ENCODE assay signal across 8 cellular contexts in the genomic region with DNA sequence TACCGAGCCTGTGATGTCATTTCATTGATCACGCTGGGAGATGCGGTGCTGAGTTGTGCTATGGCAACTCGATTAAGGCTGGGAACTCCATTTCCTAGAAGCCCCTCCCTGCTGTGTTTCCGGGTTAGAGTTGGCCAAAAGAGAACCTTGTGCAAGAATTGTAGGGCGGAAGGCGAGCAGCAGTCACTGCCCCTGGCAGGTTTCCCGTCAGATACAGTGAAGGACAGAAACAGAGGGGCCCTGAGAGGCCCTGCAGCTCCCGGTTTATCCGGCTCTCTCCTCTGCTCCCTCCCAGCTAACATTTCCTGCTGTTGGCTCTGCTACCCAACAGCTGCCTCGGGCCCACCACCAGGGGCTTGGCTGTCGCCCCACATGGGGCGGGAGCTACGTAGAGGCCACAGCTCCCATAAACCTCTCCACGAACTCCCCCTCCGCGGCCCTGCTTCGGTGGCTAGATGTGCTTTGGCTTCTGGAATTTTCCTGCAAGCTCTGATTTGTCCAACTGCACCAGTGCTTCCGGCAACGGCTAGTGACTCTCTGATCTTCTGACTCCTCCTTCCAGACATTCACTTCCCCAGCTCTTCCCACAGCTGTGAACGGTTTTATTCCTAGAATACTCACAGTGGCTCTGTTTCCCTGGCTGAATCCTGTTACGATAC.
A peak's percentile ranks its signal among the peaks of the same experiment; 100 is the strongest.
DNase-seq lines count a peak whose midpoint lies in the region; ATAC-seq and TF ChIP-seq lines count a peak whose summit lies in the region.

No MANE protein-coding gene starts in this region.

- peak; percentile 79 for ATAC-seq in thoracic aorta (ENCODE audit: insufficient number of reproducible peaks, low FRiP score, low read depth)

- H3K9me3 ChIP-seq in GM23248 (ENCODE audit: low read depth), result no peaks in the 10 kb centered on the region
- H3K9me3 ChIP-seq in thoracic aorta, result no peaks in the 10 kb centered on the region

- no peaks in the 10 kb centered on the region for H3K9me2 ChIP-seq in GM23248 (ENCODE audit: insufficient read depth)

- in situ Hi-C loops in GM23248 (cut with MboI), result no loop called here

- H3K4me2 ChIP-seq in GM23248 (ENCODE audit: unreplicated experiment), result peak overlapping the region; percentile 71

- peaks cover 8% of the 10 kb centered on the region for H3K4me1 ChIP-seq in GM23248 (ENCODE audit: insufficient read depth)
- no peaks in the 10 kb centered on the region for H3K4me1 ChIP-seq in thoracic aorta (ENCODE audit: control insufficient read depth in 1 of 2, low read depth in 2 of 2)

- peaks cover 12% of the 10 kb centered on the region; the same call in 1 of the 2 replicates for H3F3A ChIP-seq in GM23248 (ENCODE audit: insufficient read depth)

- H3K9ac ChIP-seq in GM23248, result peak overlapping the region; percentile 94

- TF ChIP-seq CTCF in thoracic aorta (IDR thresholded peaks at IDR 0.05), result no peak

- H3K4me3 ChIP-seq in GM23248, result peak overlapping the region; percentile 72
- peak overlapping the region; percentile 70 for H3K4me3 ChIP-seq in thoracic aorta

- peak overlapping the region; percentile 89 for H2AFZ ChIP-seq in GM23248

- DNase-seq in A172 (ENCODE audit: low spot score) (peak; percentile 71), GM23248 (peak; percentile 91), SIG-M5 treated with dmso at 0.1 percent for 504 hours (lab: John Stamatoyannopoulos, UW; ENCODE audit: unreplicated experiment) (peak; percentile 81), germinal center (ENCODE audit: low spot score) (peak; percentile 22), nucleus accumbens (lab: John Stamatoyannopoulos, UW) (peak in 54 of 56 donors; percentile 1 to 74 (median 38)), thoracic aorta (ENCODE audit: low spot score) (peak; percentile 50), NCI-H1436 (lab: John Stamatoyannopoulos, UW) (no peak)
- peak; percentile 31 for DNase-seq in activated naive CD4-positive, alpha-beta T cell treated with anti-CD3 and anti-CD28 coated beads, Interleukin-2, amount 50 U/mL, for 16 hours

- no peaks in the 10 kb centered on the region for H3K79me2 ChIP-seq in GM23248 (ENCODE audit: insufficient read depth)

- no peaks in the 10 kb centered on the region for H3K36me3 ChIP-seq in GM23248 (ENCODE audit: low read depth)
- no peaks in the 10 kb centered on the region for H3K36me3 ChIP-seq in thoracic aorta

- WGBS in GM23248 (ENCODE audit: low coverage in 1 of 2, low lambda C conversion rate in 2 of 2, missing lambda C conversion rate in 2 of 2), 2 experiments, result 1 to 3% methylated on average over 19 to 20 of the region's 22 CpGs

- H3K27me3 ChIP-seq in GM23248 (replicated peaks; ENCODE audit: insufficient read depth) (no peaks in the 10 kb centered on the region), thoracic aorta (replicated peaks; ENCODE audit: insufficient read depth) (no peaks in the 10 kb centered on the region)

- no peaks in the 10 kb centered on the region for H4K20me1 ChIP-seq in GM23248 (ENCODE audit: insufficient read depth)

- H3K27ac ChIP-seq in GM23248 (peak overlapping the region; percentile 99), thoracic aorta (peak overlapping the region; percentile 65 to 85)
